Comparison of ENCODE assay signal across 11 cellular contexts in genomic region chr11:27347949-27348879, GRCh38. TPM values are rescaled to one million over a fixed set of nuclear protein-coding genes. Genes with fewer than 3 reads are reported as not detected.
A peak's percentile ranks its signal among the peaks of the same experiment; 100 is the strongest.
DNase-seq lines count a peak whose midpoint lies in the region; ATAC-seq, FAIRE-seq and TF ChIP-seq lines count a peak whose summit lies in the region.
"Had no signal": no experiment of that assay in that cellular context is flagged by ENCODE, and none has a peak within 500 bp of the region (broad histone marks: within the 10 kb centered on the region; RNA-seq: fewer than 3 reads in every experiment).

No MANE protein-coding gene starts in this region.

- FAIRE-seq in H54 (lab: Jason Lieb, UNC): no peak

- no peak overlapping the region for H3K4me2 ChIP-seq in OCI-LY7 (ENCODE audit: low read length)

- H3K9ac ChIP-seq in iPS-20b (ENCODE audit: low read depth, low read length): peak overlapping the region; percentile 62; the same call in 1 of the 2 replicates

- H3K27me3 ChIP-seq in Panc1 (ENCODE audit: control insufficient read depth, insufficient read depth, low read length): no peaks in the 10 kb centered on the region
- H3K27me3 ChIP-seq in iPS-20b (ENCODE audit: insufficient read depth, low read length): no peaks in the 10 kb centered on the region
- H3K27me3 ChIP-seq: sigmoid colon had no signal

- no peaks in the 10 kb centered on the region for H3K79me2 ChIP-seq in OCI-LY7 (ENCODE audit: insufficient read depth, low read depth, low read length)

- POLR2A ChIA-PET in Panc1 (lab: Charles Lee) (no interaction called here), OCI-LY7 (lab: Charles Lee) (interaction anchor here (0.8 kb wide), 1 partner anchor 19 kb away, joined by 9 read pairs; no protein-coding TSS in a partner anchor)

- peak overlapping the region; percentile 9 for H3K4me3 ChIP-seq in LNCaP clone FGC (ENCODE audit: low read depth, low read length)
- no peak overlapping the region; a peak in 1 of 4 replicates for H3K4me3 ChIP-seq in Panc1 (ENCODE audit: low read depth in 2 of 2, low read length in 2 of 2)
- H3K4me3 ChIP-seq in iPS-20b (ENCODE audit: low read length): peak overlapping the region; percentile 50; the same call in 1 of the 2 replicates
- H3K4me3 ChIP-seq in OCI-LY7 (ENCODE audit: low read depth, low read length, poor library complexity, severe bottlenecking): no peak overlapping the region
- H3K4me3 ChIP-seq: sigmoid colon had no signal

- TF ChIP-seq CTCF in LNCaP clone FGC (IDR thresholded peaks at IDR 0.05; ENCODE audit: control insufficient read depth, extremely low read depth, insufficient read depth) (no peak), Panc1 (IDR thresholded peaks at IDR 0.05) (no peak), OCI-LY7 (conservative IDR thresholded peaks at IDR 0.05; ENCODE audit: low read length) (no peak)

- BruUV-seq in Panc1 (replicated peaks; lab: Mats Ljungman, UMichigan) (no TSS peak), OCI-LY7 (replicated peaks; lab: Mats Ljungman, UMichigan) (no TSS peak)

- intact Hi-C loops in Panc1 (cut with micrococcal nuclease; ENCODE audit: unreplicated experiment) (no loop called here), OCI-LY7 (cut with micrococcal nuclease; ENCODE audit: unreplicated experiment) (no loop called here)

- no peak for TF ChIP-seq POLR2A in H54 (IDR thresholded peaks at IDR 0.05; ENCODE audit: low read depth, low read length)

- peaks cover 4% of the 10 kb centered on the region; the same call in 1 of the 2 replicates for H3K36me3 ChIP-seq in Panc1 (ENCODE audit: control insufficient read depth, insufficient read depth, low read length)
- H3K36me3 ChIP-seq in iPS-20b (ENCODE audit: insufficient read depth, low read depth, low read length): peaks cover 5% of the 10 kb centered on the region; the same call in 1 of the 2 replicates
- peaks cover 51% of the 10 kb centered on the region for H3K36me3 ChIP-seq in OCI-LY7 (ENCODE audit: insufficient read depth, low read length)
- H3K36me3 ChIP-seq: sigmoid colon had no signal

- 0 out of 2 replicates have a peak, but pooled peaks have one; percentile 48 for ATAC-seq in Panc1
- ATAC-seq: activated CD4-positive, alpha-beta T cell treated with anti-CD3 and anti-CD28 coated beads for 36 hours had no signal

- CTCF ChIA-PET in Panc1 (lab: Charles Lee): no interaction called here
- CTCF ChIA-PET in OCI-LY7 (lab: Charles Lee; ENCODE audit: unreplicated experiment): no interaction called here

- H2AFZ ChIP-seq in OCI-LY7 (ENCODE audit: low read length): no peak overlapping the region

- H3K4me1 ChIP-seq in Panc1 (ENCODE audit: control insufficient read depth, insufficient read depth, low read length) (peaks cover 11% of the 10 kb centered on the region), iPS-20b (ENCODE audit: insufficient read depth, low read length) (peaks cover 38% of the 10 kb centered on the region), OCI-LY7 (ENCODE audit: insufficient read depth, low read length, poor library complexity, severe bottlenecking) (no peaks in the 10 kb centered on the region)

- in situ Hi-C loops in Panc1 (cut with HindIII; ENCODE audit: low pct_unique_long_range_greater_than_20kb, low sequenced_read_pairs): no loop called here

- H3K27ac ChIP-seq in Panc1 (ENCODE audit: low read length) (peak overlapping the region; percentile 66), iPS-20b (ENCODE audit: low read length) (no peak overlapping the region), OCI-LY7 (ENCODE audit: low read depth, low read length, poor library complexity, severe bottlenecking) (no peak overlapping the region)
- H3K27ac ChIP-seq: sigmoid colon had no signal

- H3K9me3 ChIP-seq in Panc1 (ENCODE audit: control insufficient read depth, insufficient read depth, low read depth, low read length) (no peaks in the 10 kb centered on the region), iPS-20b (ENCODE audit: insufficient read depth, low read depth, low read length) (no peaks in the 10 kb centered on the region), OCI-LY7 (ENCODE audit: low read length) (no peaks in the 10 kb centered on the region)
- H3K9me3 ChIP-seq: sigmoid colon had no signal

- no peaks in the 10 kb centered on the region for H4K20me1 ChIP-seq in OCI-LY7 (ENCODE audit: insufficient read depth, low read length)

- H3K9me2 ChIP-seq in OCI-LY7 (ENCODE audit: insufficient read depth, low read length): no peaks in the 10 kb centered on the region

- DNase-seq in DMS153 (lab: John Stamatoyannopoulos, UW): peak; percentile 79
- no peak for DNase-seq in LNCaP clone FGC (ENCODE audit: low read depth)
- no peak for DNase-seq in Panc1 (ENCODE audit: low read depth, low spot score)
- DNase-seq in H54 (ENCODE audit: insufficient read length, low spot score): no peak
- DNase-seq in stimulated activated CD8-positive, alpha-beta memory T cell treated with anti-CD3 and anti-CD28 coated beads, Interleukin-4, amount 100 ng/mL, for 48 hours: no peak
- no peak for DNase-seq in OCI-LY7 (ENCODE audit: low spot score)
- no peak for DNase-seq in hypothalamus (lab: John Stamatoyannopoulos, UW)
- DNase-seq: activated CD4-positive, alpha-beta T cell treated with anti-CD3 and anti-CD28 coated beads for 36 hours; glutamatergic neuron; sigmoid colon had no signal

RNA-seq across cellular contexts. Expression of gene CCDC34, which starts 14.8 kb away (rescaled TPM):
- total RNA-seq in Panc1 (2021; ENCODE audit: unreplicated experiment): 28.3 TPM
- polyA plus RNA-seq in Panc1 (2012; ENCODE audit: insufficient read length): 21.2 TPM
- total RNA-seq in OCI-LY7 (2014; rRNA removed; shearing (Covaris generic)): 20.8 and 21.9 TPM in 2 replicates
- total RNA-seq in OCI-LY7 (2022): 38.5 and 49.0 TPM in 2 replicates

Comparison
In these comparisons a context has a peak if more than half of its experiments do, and no peak if none do; other contexts are left out.
1. H3K4me3 ChIP-seq: peak in LNCaP clone FGC (single experiment) and iPS-20b (single experiment); none in Panc1 (0 of 2) and OCI-LY7 (single experiment).